10 cellular contexts compared by ENCODE assay signal in genomic region chr21:33540711-33541104, GRCh38. TPM values are rescaled to one million over a fixed set of nuclear protein-coding genes. Genes with fewer than 3 reads are reported as not detected.
A peak's percentile ranks its signal among the peaks of the same experiment; 100 is the strongest.
DNase-seq lines count a peak whose midpoint lies in the region; ATAC-seq and TF ChIP-seq lines count a peak whose summit lies in the region.
"Had no signal": no experiment of that assay in that cellular context is flagged by ENCODE, and none has a peak within 500 bp of the region (broad histone marks: within the 10 kb centered on the region; RNA-seq: fewer than 3 reads in every experiment).

No MANE protein-coding gene starts in this region.

- intact Hi-C loops in activated CD4-positive, alpha-beta T cell treated with anti-CD3 and anti-CD28 coated beads for 36 hours (cut with DNase I, micrococcal nuclease): loop anchor here (5.0 kb wide), 6 partner anchors 158 to 1808 kb away; partner anchors contain the start of genes ATP5PO (in 1 of the 2), CFAP298 (in 1 of the 2), IFNAR2 (in 1 of the 2) and PAXBP1 (in 1 of the 2)

- peaks cover 22% of the 10 kb centered on the region for H3K4me1 Mint-ChIP-seq in activated CD4-positive, alpha-beta T cell treated with anti-CD3 and anti-CD28 coated beads for 36 hours
- peaks cover 21% of the 10 kb centered on the region for H3K4me1 Mint-ChIP-seq in WTC11
- H3K4me1 Mint-ChIP-seq in stimulated activated memory B cell treated with anti-CD40 and anti-IgM and Interleukin-4, amounts not matched to agents 10 μg/mL and 1 μg/mL and 100 μg/mL, for 72 hours: peaks cover 36% of the 10 kb centered on the region

- H3K4me3 ChIP-seq in foreskin fibroblast (ENCODE audit: low read depth in 1 of 2, low read length in 2 of 2): peak overlapping the region; percentile 66 to 86

- H3K27me3 Mint-ChIP-seq in activated CD4-positive, alpha-beta T cell treated with anti-CD3 and anti-CD28 coated beads for 36 hours: no peaks in the 10 kb centered on the region
- no peaks in the 10 kb centered on the region for H3K27me3 Mint-ChIP-seq in WTC11 (ENCODE audit: low read depth)
- no peaks in the 10 kb centered on the region for H3K27me3 Mint-ChIP-seq in stimulated activated memory B cell treated with anti-CD40 and anti-IgM and Interleukin-4, amounts not matched to agents 10 μg/mL and 1 μg/mL and 100 μg/mL, for 72 hours

- no peaks in the 10 kb centered on the region for H3K9me3 Mint-ChIP-seq in activated CD4-positive, alpha-beta T cell treated with anti-CD3 and anti-CD28 coated beads for 36 hours (ENCODE audit: low read depth)
- peaks cover 6% of the 10 kb centered on the region for H3K9me3 Mint-ChIP-seq in WTC11
- peaks cover 2% of the 10 kb centered on the region for H3K9me3 Mint-ChIP-seq in stimulated activated memory B cell treated with anti-CD40 and anti-IgM and Interleukin-4, amounts not matched to agents 10 μg/mL and 1 μg/mL and 100 μg/mL, for 72 hours

- DNase-seq in activated CD4-positive, alpha-beta T cell treated with anti-CD3 and anti-CD28 coated beads for 36 hours: no peak
- no peak for DNase-seq in activated CD4-positive, alpha-beta T cell treated with anti-CD3 and anti-CD28 coated beads for 1 hour
- DNase-seq in WTC11 (ENCODE audit: low spot score) (no peak), foreskin fibroblast (no peak), SW 1271 (lab: John Stamatoyannopoulos, UW) (no peak)
- DNase-seq: NCI-H1436 treated with DMSO at 0.1 percent for 48 hours had no signal

- POLR2A ChIA-PET in activated CD4-positive, alpha-beta T cell treated with anti-CD3 and anti-CD28 coated beads for 36 hours (lab: Charles Lee): interaction anchor here (0.6 to 1.6 kb wide), 3 partner anchors 41 to 82 kb away, joined by 3 to 4 read pairs (median 3); partner anchors contain the start of gene TMEM50B
- POLR2A ChIA-PET in WTC11 (lab: Charles Lee): interaction anchor here (1.2 kb wide), 1 partner anchor 48 kb away, joined by 3 read pairs; no protein-coding TSS in a partner anchor

- peak overlapping the region; percentile 85 for H3K4me3 Mint-ChIP-seq in activated CD4-positive, alpha-beta T cell treated with anti-CD3 and anti-CD28 coated beads for 36 hours
- H3K4me3 Mint-ChIP-seq in WTC11: peak overlapping the region; percentile 99
- H3K4me3 Mint-ChIP-seq in stimulated activated memory B cell treated with anti-CD40 and anti-IgM and Interleukin-4, amounts not matched to agents 10 μg/mL and 1 μg/mL and 100 μg/mL, for 72 hours: peak overlapping the region; percentile 98

- CTCF ChIA-PET in activated CD4-positive, alpha-beta T cell treated with anti-CD3 and anti-CD28 coated beads for 36 hours (lab: Charles Lee): interaction anchor here (0.6 to 1.5 kb wide), 5 partner anchors 14 to 326 kb away, joined by 3 read pairs; no protein-coding TSS in a partner anchor
- CTCF ChIA-PET in WTC11 (lab: Charles Lee): interaction anchor here (1.5 kb wide), 1 partner anchor 65 kb away, joined by 5 read pairs; no protein-coding TSS in a partner anchor

- H3K36me3 Mint-ChIP-seq in activated CD4-positive, alpha-beta T cell treated with anti-CD3 and anti-CD28 coated beads for 36 hours (ENCODE audit: low read depth): peaks cover 57% of the 10 kb centered on the region
- peaks cover 46% of the 10 kb centered on the region for H3K36me3 Mint-ChIP-seq in WTC11
- H3K36me3 Mint-ChIP-seq in stimulated activated memory B cell treated with anti-CD40 and anti-IgM and Interleukin-4, amounts not matched to agents 10 μg/mL and 1 μg/mL and 100 μg/mL, for 72 hours: peaks cover 19% of the 10 kb centered on the region

- ATAC-seq in activated CD4-positive, alpha-beta T cell treated with anti-CD3 and anti-CD28 coated beads for 36 hours: no peak
- ATAC-seq in WTC11 (no peak), HG03571 (IDR thresholded peaks at IDR 0.05; ENCODE audit: unreplicated experiment) (no peak), GM18519 (IDR thresholded peaks at IDR 0.05; ENCODE audit: low FRiP score, unreplicated experiment) (no peak)
- no peak for ATAC-seq in stimulated activated memory B cell treated with anti-CD40 and anti-IgM and Interleukin-4, amounts not matched to agents 10 μg/mL and 1 μg/mL and 100 μg/mL, for 72 hours
- ATAC-seq: mucosa of descending colon had no signal

- TF ChIP-seq CTCF in WTC11 (IDR thresholded peaks at IDR 0.05): no peak
- no peak for TF ChIP-seq CTCF in foreskin fibroblast (IDR thresholded peaks at IDR 0.05; ENCODE audit: low read depth, low read length)

- peak overlapping the region; percentile 98 for H3K27ac Mint-ChIP-seq in activated CD4-positive, alpha-beta T cell treated with anti-CD3 and anti-CD28 coated beads for 36 hours
- H3K27ac Mint-ChIP-seq in WTC11: peak overlapping the region; percentile 91
- peak overlapping the region; percentile 97 for H3K27ac Mint-ChIP-seq in stimulated activated memory B cell treated with anti-CD40 and anti-IgM and Interleukin-4, amounts not matched to agents 10 μg/mL and 1 μg/mL and 100 μg/mL, for 72 hours

TF ChIP-seq in WTC11, 78 proteins besides CTCF, POLR2A, EP300 and RAD21 (continues in another document):
- TF ChIP-seq, protein P1, sequence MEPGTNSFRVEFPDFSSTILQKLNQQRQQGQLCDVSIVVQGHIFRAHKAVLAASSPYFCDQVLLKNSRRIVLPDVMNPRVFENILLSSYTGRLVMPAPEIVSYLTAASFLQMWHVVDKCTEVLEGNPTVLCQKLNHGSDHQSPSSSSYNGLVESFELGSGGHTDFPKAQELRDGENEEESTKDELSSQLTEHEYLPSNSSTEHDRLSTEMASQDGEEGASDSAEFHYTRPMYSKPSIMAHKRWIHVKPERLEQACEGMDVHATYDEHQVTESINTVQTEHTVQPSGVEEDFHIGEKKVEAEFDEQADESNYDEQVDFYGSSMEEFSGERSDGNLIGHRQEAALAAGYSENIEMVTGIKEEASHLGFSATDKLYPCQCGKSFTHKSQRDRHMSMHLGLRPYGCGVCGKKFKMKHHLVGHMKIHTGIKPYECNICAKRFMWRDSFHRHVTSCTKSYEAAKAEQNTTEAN (CRISPR knock-in tag; IDR thresholded peaks at IDR 0.05): no peak
- TF ChIP-seq, protein P2, sequence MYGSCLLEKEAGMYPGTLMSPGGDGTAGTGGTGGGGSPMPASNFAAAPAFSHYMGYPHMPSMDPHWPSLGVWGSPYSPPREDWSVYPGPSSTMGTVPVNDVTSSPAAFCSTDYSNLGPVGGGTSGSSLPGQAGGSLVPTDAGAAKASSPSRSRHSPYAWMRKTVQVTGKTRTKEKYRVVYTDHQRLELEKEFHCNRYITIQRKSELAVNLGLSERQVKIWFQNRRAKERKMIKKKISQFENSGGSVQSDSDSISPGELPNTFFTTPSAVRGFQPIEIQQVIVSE (CRISPR knock-in tag; IDR thresholded peaks at IDR 0.05; ENCODE audit: borderline replicate concordance): no peak
- no peak for TF ChIP-seq ETV6 (CRISPR knock-in tag; IDR thresholded peaks at IDR 0.05)
- TF ChIP-seq NR2C2 (CRISPR knock-in tag; IDR thresholded peaks at IDR 0.05): no peak
- TF ChIP-seq E2F5 (CRISPR knock-in tag; IDR thresholded peaks at IDR 0.05): no peak
- no peak for TF ChIP-seq GRHL2 (CRISPR knock-in tag; IDR thresholded peaks at IDR 0.05; ENCODE audit: insufficient replicate concordance, severe bottlenecking)
- no peak for TF ChIP-seq ATF1 (CRISPR knock-in tag; IDR thresholded peaks at IDR 0.05)
- TF ChIP-seq ZNF416 (CRISPR knock-in tag; IDR thresholded peaks at IDR 0.05): no peak
- TF ChIP-seq EMX1 (CRISPR knock-in tag; IDR thresholded peaks at IDR 0.05): no peak
- no peak for TF ChIP-seq ZBTB21 (CRISPR knock-in tag; IDR thresholded peaks at IDR 0.05; ENCODE audit: borderline replicate concordance)
- TF ChIP-seq TEAD1 (CRISPR knock-in tag; IDR thresholded peaks at IDR 0.05): no peak
- no peak for TF ChIP-seq AR (CRISPR knock-in tag; IDR thresholded peaks at IDR 0.05)
- TF ChIP-seq HMGA2 (CRISPR knock-in tag; IDR thresholded peaks at IDR 0.05): no peak

RNA-seq across cellular contexts. Expression of gene GART, which starts 1.2 kb away (rescaled TPM):
- 100 to 1,000 TPM; 223 to 231 TPM for total RNA-seq in activated CD4-positive, alpha-beta T cell treated with anti-CD3 and anti-CD28 coated beads for 36 hours
- total RNA-seq in WTC11 (2021): 173 to 223 TPM (median 177 TPM) in 3 replicates

RNA-seq across cellular contexts. Expression of gene SON, which starts 2.1 kb away (rescaled TPM):
- total RNA-seq in activated CD4-positive, alpha-beta T cell treated with anti-CD3 and anti-CD28 coated beads for 36 hours: 100 to 1,000 TPM; 299 to 380 TPM
- 259 to 309 TPM (median 274 TPM) in 3 replicates for total RNA-seq in WTC11 (2021)

RNA-seq across cellular contexts. Expression of gene DONSON, which starts 47.8 kb away (rescaled TPM):
- total RNA-seq in activated CD4-positive, alpha-beta T cell treated with anti-CD3 and anti-CD28 coated beads for 36 hours: 10 to 100 TPM; 39.5 to 41.8 TPM
- total RNA-seq in WTC11 (2021): 27.5 to 32.2 TPM (median 29.6 TPM) in 3 replicates

RNA-seq across cellular contexts. Expression of gene DNAJC28, which starts 49.2 kb away (rescaled TPM):
- total RNA-seq in activated CD4-positive, alpha-beta T cell treated with anti-CD3 and anti-CD28 coated beads for 36 hours: under 1 TPM; 0.37 to 0.43 TPM
- 2.6 to 4.0 TPM (median 3.5 TPM) in 3 replicates for total RNA-seq in WTC11 (2021)
